ENCODE assay signal across 1 cellular context in genomic region chr12:34022079-34022830, GRCh38.
TF ChIP-seq lines count a peak whose summit lies in the region.

A gene with protein sequence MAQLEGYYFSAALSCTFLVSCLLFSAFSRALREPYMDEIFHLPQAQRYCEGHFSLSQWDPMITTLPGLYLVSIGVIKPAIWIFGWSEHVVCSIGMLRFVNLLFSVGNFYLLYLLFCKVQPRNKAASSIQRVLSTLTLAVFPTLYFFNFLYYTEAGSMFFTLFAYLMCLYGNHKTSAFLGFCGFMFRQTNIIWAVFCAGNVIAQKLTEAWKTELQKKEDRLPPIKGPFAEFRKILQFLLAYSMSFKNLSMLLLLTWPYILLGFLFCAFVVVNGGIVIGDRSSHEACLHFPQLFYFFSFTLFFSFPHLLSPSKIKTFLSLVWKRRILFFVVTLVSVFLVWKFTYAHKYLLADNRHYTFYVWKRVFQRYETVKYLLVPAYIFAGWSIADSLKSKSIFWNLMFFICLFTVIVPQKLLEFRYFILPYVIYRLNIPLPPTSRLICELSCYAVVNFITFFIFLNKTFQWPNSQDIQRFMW (plus strand): TSS chr12:34022496. CDS start chr12:34022600, 104 bp downstream.

TF ChIP-seq in HCT116, 20 proteins besides CTCF, POLR2A, EP300 and RAD21 (continued from another document):
- no peak for TF ChIP-seq REST (IDR thresholded peaks at IDR 0.05; ENCODE audit: low read depth)
- TF ChIP-seq CEBPB (IDR thresholded peaks at IDR 0.05; ENCODE audit: low read depth): peak; percentile 54; the same call in 1 of the 2 replicates
- peak; percentile 58 for TF ChIP-seq TCF7L2 (IDR thresholded peaks at IDR 0.05; ENCODE audit: borderline replicate concordance, extremely low read depth, insufficient read depth, insufficient read length)
- peak; percentile 64 for TF ChIP-seq YY1 (IDR thresholded peaks at IDR 0.05; ENCODE audit: extremely low read depth, insufficient replicate concordance, low read depth, low read length)
- TF ChIP-seq ZNF274 (IDR thresholded peaks at IDR 0.05; ENCODE audit: low read depth, low read length): no peak
- TF ChIP-seq ELF1 (IDR thresholded peaks at IDR 0.05; ENCODE audit: borderline replicate concordance, low read depth): peak; percentile 63
TF ChIP-seq in HCT116: peak in this region for 11.
